Comparison of ENCODE assay signal across 8 cellular contexts in the genomic region with DNA sequence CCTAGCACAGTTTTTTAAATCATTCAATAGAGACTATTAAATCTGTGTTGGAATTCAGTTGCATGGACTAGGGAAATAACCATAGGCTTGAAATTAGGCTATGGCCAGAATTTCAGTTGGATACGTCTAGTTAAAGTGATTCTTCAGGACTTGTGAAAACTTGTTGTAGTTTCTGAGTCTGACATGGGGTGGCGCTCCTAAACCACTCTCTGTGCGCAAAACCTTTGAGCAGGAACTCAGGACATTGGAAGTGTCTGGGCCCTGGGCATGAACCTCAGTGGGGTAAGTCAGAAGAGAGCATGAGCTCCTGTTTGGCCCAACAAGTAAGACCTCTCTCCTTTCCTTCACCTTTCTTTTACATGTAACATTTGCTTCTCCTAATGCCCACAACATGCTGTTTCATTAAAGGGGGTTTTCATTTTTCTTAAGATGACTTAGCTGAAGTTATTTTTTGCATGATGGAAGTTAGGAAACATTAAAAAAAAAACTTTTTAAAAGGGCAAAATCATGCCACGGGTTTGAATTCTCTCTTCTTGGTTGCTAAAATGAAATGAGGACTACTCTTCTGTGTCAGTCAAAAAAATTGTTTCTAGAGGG. TPM values are rescaled to one million over a fixed set of nuclear protein-coding genes. Genes with fewer than 3 reads are reported as not detected.
DNase-seq lines count a peak whose midpoint lies in the region; ATAC-seq lines count a peak whose summit lies in the region.

No MANE protein-coding gene starts in this region.

- no peak overlapping the region for H3K56ac ChIP-seq in mesendoderm (ENCODE audit: low read length)

- H3K4ac ChIP-seq in mesendoderm (ENCODE audit: low read depth, low read length), result no peak overlapping the region

- peaks cover 21 to 24% of the 10 kb centered on the region in 2 donors for H3K27me3 Mint-ChIP-seq in stimulated activated naive B cell treated with anti-CD40 and anti-IgM and Interleukin-4, amounts not matched to agents 10 μg/mL and 1 μg/mL and 100 μg/mL, for 72 hours

- H2BK5ac ChIP-seq in mesendoderm (ENCODE audit: low read length), result no peak overlapping the region

- H3K4me3 ChIP-seq in mesendoderm (ENCODE audit: low read length), result no peak overlapping the region

- H3K4me2 ChIP-seq in mesendoderm (ENCODE audit: low read length), result no peak overlapping the region

- DNase-seq in NK-92 treated with Interleukin-12 subunit alpha and Interleukin-12 subunit beta, amount 100 ng/mL, for 24 hours (lab: John Stamatoyannopoulos, UW), result peak; percentile 20
- DNase-seq in NK-92 (lab: John Stamatoyannopoulos, UW; ENCODE audit: unreplicated experiment) (no peak), Kasumi-1 (lab: John Stamatoyannopoulos, UW) (peak; percentile 22 to 39), RKO (ENCODE audit: low spot score) (peak; percentile 89), ecto neural progenitor cell (ENCODE audit: low spot score) (peak; percentile 79), mesendoderm (peak; percentile 85)
- DNase-seq in stimulated activated naive B cell treated with anti-CD40 and anti-IgM and Interleukin-4, amounts not matched to agents 10 μg/mL and 1 μg/mL and 100 μg/mL, for 72 hours, result no peak

- no peak overlapping the region for H2BK15ac ChIP-seq in mesendoderm (replicated peaks; ENCODE audit: low read depth)

- H3K4me1 Mint-ChIP-seq in stimulated activated naive B cell treated with anti-CD40 and anti-IgM and Interleukin-4, amounts not matched to agents 10 μg/mL and 1 μg/mL and 100 μg/mL, for 72 hours, result no peaks in the 10 kb centered on the region

- no peak overlapping the region for H4K8ac ChIP-seq in mesendoderm (ENCODE audit: low read depth, low read length)

- no peak overlapping the region for H3K18ac ChIP-seq in mesendoderm (ENCODE audit: low read length)

- no peak overlapping the region for H4K5ac ChIP-seq in mesendoderm (ENCODE audit: low read length)

- H3K27me3 ChIP-seq in mesendoderm (ENCODE audit: insufficient read depth, low read length, poor library complexity), result no peaks in the 10 kb centered on the region

- H3K4me1 ChIP-seq in mesendoderm (ENCODE audit: control insufficient read depth, low read depth, low read length), result no peaks in the 10 kb centered on the region

- no peak overlapping the region for H3K9ac ChIP-seq in mesendoderm (ENCODE audit: low read length)

- no peak overlapping the region for H2AK5ac ChIP-seq in mesendoderm (ENCODE audit: low read length)

- H3K79me1 ChIP-seq in mesendoderm (ENCODE audit: low read length), result no peaks in the 10 kb centered on the region

- H2BK120ac ChIP-seq in mesendoderm (ENCODE audit: low read depth, low read length), result no peak overlapping the region

- peaks cover 1 to 3% of the 10 kb centered on the region in 2 donors for H3K9me3 Mint-ChIP-seq in stimulated activated naive B cell treated with anti-CD40 and anti-IgM and Interleukin-4, amounts not matched to agents 10 μg/mL and 1 μg/mL and 100 μg/mL, for 72 hours

- H3K27ac Mint-ChIP-seq in stimulated activated naive B cell treated with anti-CD40 and anti-IgM and Interleukin-4, amounts not matched to agents 10 μg/mL and 1 μg/mL and 100 μg/mL, for 72 hours, result no peak overlapping the region

- WGBS in mesendoderm (ENCODE audit: extremely low coverage, insufficient coverage, low lambda C conversion rate), result no CpG with 5 or more reads among the region's 4 CpGs

- no peak overlapping the region for H3K23ac ChIP-seq in mesendoderm (ENCODE audit: low read length)

- H3K27ac ChIP-seq in mesendoderm (ENCODE audit: low read depth, low read length), result no peak overlapping the region

- no peaks in the 10 kb centered on the region for H3K36me3 Mint-ChIP-seq in stimulated activated naive B cell treated with anti-CD40 and anti-IgM and Interleukin-4, amounts not matched to agents 10 μg/mL and 1 μg/mL and 100 μg/mL, for 72 hours

- no peak overlapping the region for H3K4me3 Mint-ChIP-seq in stimulated activated naive B cell treated with anti-CD40 and anti-IgM and Interleukin-4, amounts not matched to agents 10 μg/mL and 1 μg/mL and 100 μg/mL, for 72 hours

- H3K79me2 ChIP-seq in mesendoderm (ENCODE audit: control insufficient read depth, insufficient read depth, low read length), result no peaks in the 10 kb centered on the region

- no peak for ATAC-seq in HG03135 (IDR thresholded peaks at IDR 0.05; ENCODE audit: unreplicated experiment)
- ATAC-seq in stimulated activated naive B cell treated with anti-CD40 and anti-IgM and Interleukin-4, amounts not matched to agents 10 μg/mL and 1 μg/mL and 100 μg/mL, for 72 hours (replicated peaks), result no peak

- no peaks in the 10 kb centered on the region for H3K36me3 ChIP-seq in mesendoderm (ENCODE audit: control insufficient read depth, insufficient read depth, low read length)

RNA-seq across cellular contexts. Expression of gene CCDC190, which starts 17.1 kb away (rescaled TPM):
- 1.6 TPM for polyA plus RNA-seq in mesendoderm (2013, experiment 1 of 2)
- 0.99 TPM for polyA plus RNA-seq in mesendoderm (2013, experiment 2 of 2)

Comparison
In these comparisons a context has a peak if more than half of its experiments do, and no peak if none do; other contexts are left out.
1. DNase-seq: peak in NK-92 treated with Interleukin-12 subunit alpha and Interleukin-12 subunit beta, amount 100 ng/mL, for 24 hours (single experiment), Kasumi-1 (2 of 2), RKO (single experiment), ecto neural progenitor cell (single experiment) and mesendoderm (single experiment); none in NK-92 (single experiment) and stimulated activated naive B cell treated with anti-CD40 and anti-IgM and Interleukin-4, amounts not matched to agents 10 μg/mL and 1 μg/mL and 100 μg/mL, for 72 hours (single experiment).